Comparison of ENCODE assay signal across 17 cellular contexts in the genomic region with DNA sequence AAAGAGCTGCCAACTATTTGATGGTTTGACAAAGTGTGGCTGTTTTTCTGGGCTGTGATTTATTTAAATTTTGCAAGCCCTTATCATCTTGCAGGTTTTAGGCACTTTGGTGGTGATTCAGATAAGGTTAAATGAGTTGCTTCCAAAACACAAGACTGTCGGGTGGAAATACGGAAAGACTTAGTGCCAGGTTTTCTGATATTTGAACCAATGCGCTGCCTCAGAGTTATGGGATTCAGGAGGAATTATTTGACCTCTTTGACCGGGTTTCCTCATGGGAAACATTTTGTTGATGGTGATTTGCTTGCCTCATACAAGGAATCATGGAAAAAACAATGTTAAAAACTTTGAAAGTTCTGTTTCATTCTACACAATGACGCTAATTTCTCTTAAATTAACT.
"Had no signal": no experiment of that assay in that cellular context is flagged by ENCODE, and none has a peak within 500 bp of the region (broad histone marks: within the 10 kb centered on the region; RNA-seq: fewer than 3 reads in every experiment).

No MANE protein-coding gene starts in this region.

- ATAC-seq: activated CD8-positive, alpha-beta T cell treated with anti-CD3 and anti-CD28 coated beads for 36 hours; left colon; psoas muscle; stimulated activated naive B cell treated with anti-CD40 and anti-IgM and Interleukin-4, amounts not matched to agents 10 μg/mL and 1 μg/mL and 100 μg/mL, for 72 hours had no signal

- H3K4me1 ChIP-seq: neural progenitor cell, SJCRH30, thyroid gland had no signal

- H3K9me3 Mint-ChIP-seq: activated CD4-positive, alpha-beta T cell treated with anti-CD3 and anti-CD28 coated beads, Interleukin-2, amount 10 ng/mL, durations not matched to agents 24 days and 14 days; activated CD8-positive, alpha-beta T cell treated with anti-CD3 and anti-CD28 coated beads for 36 hours; activated T-helper 2 cell treated with anti-CD3 and anti-CD28 coated beads, Interferon-gamma antibody, Interleukin-2, Interleukin-4, amounts not matched to agents 10 μg/mL and 5 μg/mL and 100 μg/mL, durations not matched to agents 14 hours and 24 hours and 36 hours; dendritic cell treated with granulocyte-macrophage colony-stimulating factor and Interleukin-4, amounts not matched to agents 40 ng/mL and 50 ng/mL, for 4 days; neural progenitor cell; stimulated activated naive B cell treated with anti-CD40 and anti-IgM and Interleukin-4, amounts not matched to agents 10 μg/mL and 1 μg/mL and 100 μg/mL, for 72 hours had no signal

- H3K4me1 Mint-ChIP-seq: stimulated activated naive B cell treated with anti-CD40 and anti-IgM and Interleukin-4, amounts not matched to agents 10 μg/mL and 1 μg/mL and 100 μg/mL, for 72 hours had no signal

- H3K36me3 ChIP-seq: neural progenitor cell, ovary, sigmoid colon, SJCRH30, thyroid gland had no signal

- H3K36me3 Mint-ChIP-seq: neural progenitor cell; stimulated activated naive B cell treated with anti-CD40 and anti-IgM and Interleukin-4, amounts not matched to agents 10 μg/mL and 1 μg/mL and 100 μg/mL, for 72 hours had no signal

- DNase-seq: activated CD4-positive, alpha-beta T cell treated with anti-CD3 and anti-CD28 coated beads, Interleukin-2, amount 10 ng/mL, durations not matched to agents 24 days and 14 days; activated CD8-positive, alpha-beta T cell treated with anti-CD3 and anti-CD28 coated beads for 36 hours; activated naive CD4-positive, alpha-beta T cell treated with Interleukin-2 at 50 U/mL for 16 hours; activated T-cell treated with anti-CD3 and anti-CD28 coated beads, Interleukin-2, amount 50 U/mL, for 1 hour; effector memory CD4-positive, alpha-beta T cell; left colon; ovary; psoas muscle; sigmoid colon; SJCRH30; stimulated activated naive B cell treated with anti-CD40 and anti-IgM and Interleukin-4, amounts not matched to agents 10 μg/mL and 1 μg/mL and 100 μg/mL, for 72 hours; T1000; thyroid gland had no signal

- H3K79me2 ChIP-seq: hepatocyte had no signal

- H3K27ac Mint-ChIP-seq: activated CD4-positive, alpha-beta T cell treated with anti-CD3 and anti-CD28 coated beads, Interleukin-2, amount 10 ng/mL, durations not matched to agents 24 days and 14 days; activated CD8-positive, alpha-beta T cell treated with anti-CD3 and anti-CD28 coated beads for 36 hours; activated T-helper 2 cell treated with anti-CD3 and anti-CD28 coated beads, Interferon-gamma antibody, Interleukin-2, Interleukin-4, amounts not matched to agents 10 μg/mL and 5 μg/mL and 100 μg/mL, durations not matched to agents 14 hours and 24 hours and 36 hours; dendritic cell treated with granulocyte-macrophage colony-stimulating factor and Interleukin-4, amounts not matched to agents 40 ng/mL and 50 ng/mL, for 4 days; neural progenitor cell; stimulated activated naive B cell treated with anti-CD40 and anti-IgM and Interleukin-4, amounts not matched to agents 10 μg/mL and 1 μg/mL and 100 μg/mL, for 72 hours had no signal

- H3K27me3 ChIP-seq: hepatocyte, neural progenitor cell, ovary, sigmoid colon, SJCRH30, thyroid gland had no signal

- H3K27me3 Mint-ChIP-seq: activated CD4-positive, alpha-beta T cell treated with anti-CD3 and anti-CD28 coated beads, Interleukin-2, amount 10 ng/mL, durations not matched to agents 24 days and 14 days; dendritic cell treated with granulocyte-macrophage colony-stimulating factor and Interleukin-4, amounts not matched to agents 40 ng/mL and 50 ng/mL, for 4 days had no signal

- H2AFZ ChIP-seq: hepatocyte, neural progenitor cell had no signal

- H3K9me3 ChIP-seq: ovary, psoas muscle, sigmoid colon, SJCRH30, thyroid gland had no signal

- H3K4me3 ChIP-seq: hepatocyte, neural progenitor cell, ovary, psoas muscle, sigmoid colon, SJCRH30, thyroid gland had no signal

- H3K27ac ChIP-seq: hepatocyte, neural progenitor cell, ovary, psoas muscle, SJCRH30, thyroid gland had no signal

- H3K4me3 Mint-ChIP-seq: activated CD4-positive, alpha-beta T cell treated with anti-CD3 and anti-CD28 coated beads, Interleukin-2, amount 10 ng/mL, durations not matched to agents 24 days and 14 days; activated CD8-positive, alpha-beta T cell treated with anti-CD3 and anti-CD28 coated beads for 36 hours; dendritic cell treated with granulocyte-macrophage colony-stimulating factor and Interleukin-4, amounts not matched to agents 40 ng/mL and 50 ng/mL, for 4 days; neural progenitor cell; stimulated activated naive B cell treated with anti-CD40 and anti-IgM and Interleukin-4, amounts not matched to agents 10 μg/mL and 1 μg/mL and 100 μg/mL, for 72 hours had no signal

- H3K4me2 ChIP-seq: hepatocyte, neural progenitor cell had no signal

- H3K9ac ChIP-seq: neural progenitor cell had no signal
